In genomic region chr10:35641430-35642015, GRCh38 we compare ENCODE assay signal across 8 cellular contexts. TPM values are rescaled to one million over a fixed set of nuclear protein-coding genes. Genes with fewer than 3 reads are reported as not detected.
DNase-seq lines count a peak whose midpoint lies in the region; ATAC-seq and TF ChIP-seq lines count a peak whose summit lies in the region.

No MANE protein-coding gene starts in this region.

- H3K27me3 ChIP-seq in mesenchymal stem cell (ENCODE audit: control insufficient read depth in 1 of 2, insufficient read depth in 1 of 2, low read length in 2 of 2): no peaks in the 10 kb centered on the region
- no peaks in the 10 kb centered on the region for H3K27me3 ChIP-seq in aorta (ENCODE audit: control insufficient read depth in 1 of 2, insufficient read depth in 2 of 2, low read length in 1 of 2)

- no TSS peak for BruUV-seq in OCI-LY7 (replicated peaks; lab: Mats Ljungman, UMichigan)

- H2AK5ac ChIP-seq in mesenchymal stem cell (ENCODE audit: low read length, severe bottlenecking): no peak overlapping the region

- H3K23ac ChIP-seq in mesenchymal stem cell (ENCODE audit: low read length in 2 of 2): peak overlapping the region in 1 of 2 experiments; percentile 66

- TF ChIP-seq CTCF in OCI-LY7 (conservative IDR thresholded peaks at IDR 0.05; ENCODE audit: low read length) (no peak), coronary artery (IDR thresholded peaks at IDR 0.05) (no peak)

- H3K79me2 ChIP-seq in OCI-LY7 (ENCODE audit: insufficient read depth, low read depth, low read length): no peaks in the 10 kb centered on the region

- peak overlapping the region; percentile 23 for H2BK5ac ChIP-seq in mesenchymal stem cell (ENCODE audit: low read depth, low read length, poor library complexity, severe bottlenecking)

- H3K4me1 ChIP-seq in OCI-LY7 (ENCODE audit: insufficient read depth, low read length, poor library complexity, severe bottlenecking): peaks cover 17% of the 10 kb centered on the region
- H3K4me1 ChIP-seq in mesenchymal stem cell (ENCODE audit: control insufficient read depth, insufficient read depth, low read depth, low read length): peaks cover 21% of the 10 kb centered on the region
- no peaks in the 10 kb centered on the region for H3K4me1 ChIP-seq in aorta (ENCODE audit: control insufficient read depth in 1 of 2, insufficient read depth in 2 of 2, low read length in 2 of 2)

- peak overlapping the region; percentile 92 for H2BK120ac ChIP-seq in mesenchymal stem cell (ENCODE audit: low read depth, low read length)

- no peaks in the 10 kb centered on the region for H3K36me3 ChIP-seq in OCI-LY7 (ENCODE audit: insufficient read depth, low read length)
- H3K36me3 ChIP-seq in mesenchymal stem cell (ENCODE audit: control insufficient read depth in 1 of 2, insufficient read depth in 2 of 2, low read depth in 1 of 2, low read length in 2 of 2): no peaks in the 10 kb centered on the region
- no peaks in the 10 kb centered on the region for H3K36me3 ChIP-seq in aorta (ENCODE audit: control insufficient read depth in 1 of 2, insufficient read depth in 2 of 2, low read length in 1 of 2)

- H3K79me1 ChIP-seq in mesenchymal stem cell (replicated peaks; ENCODE audit: low read length, poor library complexity, severe bottlenecking): peaks cover 5% of the 10 kb centered on the region

- POLR2A ChIA-PET in OCI-LY7 (lab: Charles Lee): no interaction called here

- CTCF ChIA-PET in OCI-LY7 (lab: Charles Lee; ENCODE audit: unreplicated experiment): no interaction called here

- H4K20me1 ChIP-seq in OCI-LY7 (ENCODE audit: insufficient read depth, low read length): no peaks in the 10 kb centered on the region

- no peak overlapping the region for H3K27ac ChIP-seq in OCI-LY7 (ENCODE audit: low read depth, low read length, poor library complexity, severe bottlenecking)
- peak overlapping the region; percentile 76 to 91 for H3K27ac ChIP-seq in coronary artery
- H3K27ac ChIP-seq in mesenchymal stem cell (ENCODE audit: low read length, poor library complexity, severe bottlenecking): no peak overlapping the region
- peak overlapping the region; percentile 66 to 78 for H3K27ac ChIP-seq in aorta (ENCODE audit: low read depth in 1 of 2, low read length in 2 of 2)

- under 1% methylated on average over 62 of the region's 79 CpGs for WGBS in mesenchymal stem cell
- WGBS in aorta, 2 donors: 0 to 1% methylated on average over 26 to 79 of the region's 79 CpGs

- peak overlapping the region; percentile 77 for H4K8ac ChIP-seq in mesenchymal stem cell (ENCODE audit: low read length)

- peak; percentile 38 for DNase-seq in stimulated activated CD4-positive, alpha-beta T cell treated with anti-CD3 and anti-CD28 coated beads, Interleukin-15, amount 100 ng/mL, for 24 hours
- DNase-seq in stimulated activated CD4-positive, alpha-beta T cell treated with anti-CD3 and anti-CD28 coated beads, Interleukin-4, amount 100 ng/mL, for 1 hour: no peak
- peak; percentile 48 for DNase-seq in OCI-LY7 (ENCODE audit: low spot score)
- DNase-seq in coronary artery (ENCODE audit: low spot score): no peak
- DNase-seq in mesenchymal stem cell: no peak
- DNase-seq in aorta: no peak
- DNase-seq in NCI-H187 (lab: John Stamatoyannopoulos, UW): no peak

- H3K4me2 ChIP-seq in OCI-LY7 (ENCODE audit: low read length) (peak overlapping the region; percentile 99), mesenchymal stem cell (ENCODE audit: low read length, poor library complexity, severe bottlenecking) (peak overlapping the region; percentile 100)

- intact Hi-C loops in OCI-LY7 (cut with micrococcal nuclease; ENCODE audit: unreplicated experiment): loop anchor here (2.0 to 10.0 kb wide), 3 partner anchors 305 to 893 kb away; partner anchors contain the start of gene CCNY
- intact Hi-C loops in aorta (cut with DNase I): loop anchor here (5.0 to 10.0 kb wide), 4 partner anchors 533 to 866 kb away; no protein-coding TSS in a partner anchor

- peak; percentile 22 for ATAC-seq in HG02678 (IDR thresholded peaks at IDR 0.05; ENCODE audit: unreplicated experiment)
- peak; percentile 6 for ATAC-seq in aorta (ENCODE audit: low FRiP score)

- no peak overlapping the region for H2BK12ac ChIP-seq in mesenchymal stem cell (ENCODE audit: low read length in 2 of 2)

- peak overlapping the region in 1 of 2 experiments; percentile 68 for H3K14ac ChIP-seq in mesenchymal stem cell (ENCODE audit: low read length in 2 of 2)

- peak overlapping the region; percentile 61 for H3K9ac ChIP-seq in mesenchymal stem cell (ENCODE audit: low read length)

- peak overlapping the region; percentile 12 for H2BK15ac ChIP-seq in mesenchymal stem cell (ENCODE audit: low read depth, poor library complexity, severe bottlenecking)

- H3K18ac ChIP-seq in mesenchymal stem cell (ENCODE audit: low read depth in 1 of 2, low read length in 2 of 2): peak overlapping the region; percentile 37 to 95

- H3K9me2 ChIP-seq in OCI-LY7 (ENCODE audit: insufficient read depth, low read length): no peaks in the 10 kb centered on the region

- peak overlapping the region; percentile 81 for H3K4me3 ChIP-seq in OCI-LY7 (ENCODE audit: low read depth, low read length, poor library complexity, severe bottlenecking)
- peak overlapping the region; percentile 81 for H3K4me3 ChIP-seq in coronary artery
- peak overlapping the region; percentile 82 to 84 for H3K4me3 ChIP-seq in mesenchymal stem cell (ENCODE audit: insufficient read depth in 1 of 2, low read depth in 1 of 2, low read length in 2 of 2)
- H3K4me3 ChIP-seq in aorta (ENCODE audit: low read length in 2 of 2): peak overlapping the region; percentile 59 to 79

- H3K9me3 ChIP-seq in OCI-LY7 (ENCODE audit: low read length) (no peaks in the 10 kb centered on the region), mesenchymal stem cell (ENCODE audit: control insufficient read depth, low read length) (no peaks in the 10 kb centered on the region), aorta (ENCODE audit: control insufficient read depth, low read length) (no peaks in the 10 kb centered on the region)

- peak overlapping the region; percentile 86 for H2AFZ ChIP-seq in OCI-LY7 (ENCODE audit: low read length)
- no peak overlapping the region for H2AFZ ChIP-seq in mesenchymal stem cell (ENCODE audit: low read depth, low read length)

- peak overlapping the region; percentile 83 for H4K91ac ChIP-seq in mesenchymal stem cell (ENCODE audit: low read length)

- H3K4ac ChIP-seq in mesenchymal stem cell (ENCODE audit: low read depth in 1 of 2, low read length in 2 of 2): peak overlapping the region in 1 of 2 experiments; percentile 70

RNA-seq across cellular contexts. Expression of gene FZD8, which starts 0.6 kb away (rescaled TPM):
- 4.7 and 4.9 TPM in 2 replicates for total RNA-seq in OCI-LY7 (2014; rRNA removed; shearing (Covaris generic))
- total RNA-seq in OCI-LY7 (2022) (3.9 and 4.2 TPM in 2 replicates), aorta (10 to 100 TPM in 1 of 2 donors, 1 to 10 TPM in 1; 8.2 to 28.6 TPM)
- 33.9 TPM for polyA plus RNA-seq in mesenchymal stem cell (2013, experiment 1 of 2)
- 34.8 TPM for polyA plus RNA-seq in mesenchymal stem cell (2013, experiment 2 of 2)
- polyA plus RNA-seq in aorta: 1 to 10 TPM in 1 of 2 donors, under 1 TPM in 1; 0.50 to 9.2 TPM

RNA-seq across cellular contexts. Expression of gene GJD4, which starts 36.4 kb away (rescaled TPM):
- not detected in 2 replicates for total RNA-seq in OCI-LY7 (2014; rRNA removed; shearing (Covaris generic))
- total RNA-seq in OCI-LY7 (2022) (not detected in 2 replicates), aorta (not detected)
- polyA plus RNA-seq in mesenchymal stem cell (2013, experiment 1 of 2): 0.03 TPM
- polyA plus RNA-seq in mesenchymal stem cell (2013, experiment 2 of 2): 0.03 TPM
- polyA plus RNA-seq in aorta: not detected

Comparison
In these comparisons a context has a peak if more than half of its experiments do, and no peak if none do; other contexts are left out.
1. DNase-seq: peak in stimulated activated CD4-positive, alpha-beta T cell treated with anti-CD3 and anti-CD28 coated beads, Interleukin-15, amount 100 ng/mL, for 24 hours (single experiment) and OCI-LY7 (single experiment); none in stimulated activated CD4-positive, alpha-beta T cell treated with anti-CD3 and anti-CD28 coated beads, Interleukin-4, amount 100 ng/mL, for 1 hour (single experiment), coronary artery (single experiment), mesenchymal stem cell (single experiment), aorta (0 of 2) and NCI-H187 (0 of 2).
2. H3K27ac ChIP-seq: peak in coronary artery (2 of 2) and aorta (2 of 2); none in OCI-LY7 (single experiment) and mesenchymal stem cell (single experiment).
3. Peak in every context shown above with its lines, with median percentiles within 50 percentile points of each other: H3K4me3 ChIP-seq.